In genomic region chr2:165952085-165952484, GRCh38 we compare ENCODE assay signal across 16 cellular contexts. TPM values are rescaled to one million over a fixed set of nuclear protein-coding genes. Genes with fewer than 3 reads are reported as not detected.
A peak's percentile ranks its signal among the peaks of the same experiment; 100 is the strongest.
DNase-seq lines count a peak whose midpoint lies in the region; ATAC-seq and TF ChIP-seq lines count a peak whose summit lies in the region.
"Had no signal": no experiment of that assay in that cellular context is flagged by ENCODE, and none has a peak within 500 bp of the region (broad histone marks: within the 10 kb centered on the region; RNA-seq: fewer than 3 reads in every experiment).

No MANE protein-coding gene starts in this region.

- no peaks in the 10 kb centered on the region for H3K9me3 Mint-ChIP-seq in CD4-positive, CD25-positive, alpha-beta regulatory T cell
- no peaks in the 10 kb centered on the region for H3K9me3 Mint-ChIP-seq in natural killer cell treated with Interleukin-12 subunit alpha and Interleukin-12 subunit beta and Interleukin-15 and Interleukin-18, amount 100 ng/mL, for 72 hours
- H3K9me3 Mint-ChIP-seq: activated naive CD4-positive, alpha-beta T cell treated with anti-CD3 and anti-CD28 coated beads, Interleukin-2, amount 10 ng/mL, durations not matched to agents 7 days and 5 days; T-cell had no signal

- 0 to 2% (median 0%) methylated on average over 1 of the region's 1 CpG for WGBS in psoas muscle, 3 donors

- no peak for DNase-seq in CD4-positive, CD25-positive, alpha-beta regulatory T cell
- DNase-seq in LNCaP clone FGC (ENCODE audit: low read depth): no peak
- DNase-seq in dorsolateral prefrontal cortex: no peak
- no peak for DNase-seq in psoas muscle
- no peak for DNase-seq in globus pallidus (ENCODE audit: low spot score)
- no peak for DNase-seq in natural killer cell treated with Interleukin-12 subunit alpha and Interleukin-12 subunit beta and Interleukin-15 and Interleukin-18, amount 100 ng/mL, for 72 hours (ENCODE audit: low spot score)
- DNase-seq: activated CD4-positive, CD25-positive, alpha-beta regulatory T cell; activated naive CD4-positive, alpha-beta T cell treated with anti-CD3 and anti-CD28 coated beads, Interleukin-2, amount 10 ng/mL, durations not matched to agents 7 days and 5 days; GDM1; NCI-H1417 treated with DMSO at 0.1 percent for 48 hours; NCI-H226; posterior cingulate gyrus; stimulated activated CD4-positive, alpha-beta T cell treated with anti-CD3 and anti-CD28 coated beads, Interleukin-15, amount 100 ng/mL, for 24 hours; T-cell; testis had no signal

- peak overlapping the region; percentile 94 for H3K4me3 ChIP-seq in CD4-positive, CD25-positive, alpha-beta regulatory T cell (ENCODE audit: low read depth, low read length)
- peak overlapping the region; percentile 83 for H3K4me3 ChIP-seq in LNCaP clone FGC (ENCODE audit: low read depth, low read length)
- H3K4me3 ChIP-seq in dorsolateral prefrontal cortex: peak overlapping the region in 45 of 59 donors; percentile 12 to 98 (median 85)
- H3K4me3 ChIP-seq in psoas muscle: peak overlapping the region; percentile 80

- H3K27ac Mint-ChIP-seq in CD4-positive, CD25-positive, alpha-beta regulatory T cell: no peak overlapping the region
- no peak overlapping the region for H3K27ac Mint-ChIP-seq in natural killer cell treated with Interleukin-12 subunit alpha and Interleukin-12 subunit beta and Interleukin-15 and Interleukin-18, amount 100 ng/mL, for 72 hours
- H3K27ac Mint-ChIP-seq: activated naive CD4-positive, alpha-beta T cell treated with anti-CD3 and anti-CD28 coated beads, Interleukin-2, amount 10 ng/mL, durations not matched to agents 7 days and 5 days; T-cell had no signal

- H3K9me3 ChIP-seq in CD4-positive, CD25-positive, alpha-beta regulatory T cell (ENCODE audit: control insufficient read depth in 2 of 2, low read length in 2 of 2): no peaks in the 10 kb centered on the region
- H3K9me3 ChIP-seq in psoas muscle: no peaks in the 10 kb centered on the region
- H3K9me3 ChIP-seq: testis had no signal

- intact Hi-C loops in dorsolateral prefrontal cortex (cut with DNase I) (loop anchor here (5.0 kb wide), 1 partner anchor 175 kb away; the partner anchor contains the start of gene SCN1A (in 2 of the 2)), psoas muscle (cut with DNase I) (no loop called here)

- H3K4me1 Mint-ChIP-seq in CD4-positive, CD25-positive, alpha-beta regulatory T cell: peaks cover 0 to 24% (median 16%) of the 10 kb centered on the region in 4 donors
- peaks cover 5 to 9% of the 10 kb centered on the region in 2 donors for H3K4me1 Mint-ChIP-seq in natural killer cell treated with Interleukin-12 subunit alpha and Interleukin-12 subunit beta and Interleukin-15 and Interleukin-18, amount 100 ng/mL, for 72 hours (ENCODE audit: low read depth in 2 of 2)

- peaks cover 22% of the 10 kb centered on the region for H3K4me1 ChIP-seq in CD4-positive, CD25-positive, alpha-beta regulatory T cell (ENCODE audit: control insufficient read depth, insufficient read depth, low read length, poor library complexity, severe bottlenecking)
- H3K4me1 ChIP-seq in psoas muscle: peaks cover 24% of the 10 kb centered on the region

- H3K27ac ChIP-seq in CD4-positive, CD25-positive, alpha-beta regulatory T cell (ENCODE audit: insufficient read depth, low read length, poor library complexity, severe bottlenecking): peak overlapping the region; percentile 85
- H3K27ac ChIP-seq in dorsolateral prefrontal cortex: no peak overlapping the region
- no peak overlapping the region for H3K27ac ChIP-seq in psoas muscle

- H3K27me3 ChIP-seq in CD4-positive, CD25-positive, alpha-beta regulatory T cell (ENCODE audit: control insufficient read depth, insufficient read depth, low read length): no peaks in the 10 kb centered on the region
- H3K27me3 ChIP-seq in dorsolateral prefrontal cortex (no peaks in the 10 kb centered on the region), psoas muscle (ENCODE audit: insufficient read depth in 3 of 3, low read length in 2 of 3) (no peaks in the 10 kb centered on the region)
- H3K27me3 ChIP-seq: testis had no signal

- TF ChIP-seq CTCF in LNCaP clone FGC (IDR thresholded peaks at IDR 0.05; ENCODE audit: control insufficient read depth, extremely low read depth, insufficient read depth) (no peak), dorsolateral prefrontal cortex (IDR thresholded peaks at IDR 0.05 in 54 of 56, conservative IDR thresholded peaks at IDR 0.05 in 2 of 56; ENCODE audit: low read depth in 1 of 56, partially characterized antibody in 56 of 56) (no peak), psoas muscle (IDR thresholded peaks at IDR 0.05) (no peak)

- peaks cover 9% of the 10 kb centered on the region for H3K36me3 Mint-ChIP-seq in CD4-positive, CD25-positive, alpha-beta regulatory T cell
- no peaks in the 10 kb centered on the region for H3K36me3 Mint-ChIP-seq in natural killer cell treated with Interleukin-12 subunit alpha and Interleukin-12 subunit beta and Interleukin-15 and Interleukin-18, amount 100 ng/mL, for 72 hours

- no peaks in the 10 kb centered on the region for H3K36me3 ChIP-seq in CD4-positive, CD25-positive, alpha-beta regulatory T cell (ENCODE audit: control insufficient read depth, insufficient read depth, low read length)
- peaks cover 0 to 21% of the 10 kb centered on the region in 2 donors for H3K36me3 ChIP-seq in psoas muscle (ENCODE audit: insufficient read depth in 1 of 2, low read depth in 1 of 2)

- no peak for ATAC-seq in CD4-positive, CD25-positive, alpha-beta regulatory T cell (ENCODE audit: low read depth in 2 of 2)
- ATAC-seq in psoas muscle (no peak), HG03439 (IDR thresholded peaks at IDR 0.05; ENCODE audit: unreplicated experiment) (no peak)
- ATAC-seq in natural killer cell treated with Interleukin-12 subunit alpha and Interleukin-12 subunit beta and Interleukin-15 and Interleukin-18, amount 100 ng/mL, for 72 hours: no peak
- ATAC-seq: T-cell had no signal

- no peak overlapping the region for H3K4me3 Mint-ChIP-seq in CD4-positive, CD25-positive, alpha-beta regulatory T cell
- H3K4me3 Mint-ChIP-seq in natural killer cell treated with Interleukin-12 subunit alpha and Interleukin-12 subunit beta and Interleukin-15 and Interleukin-18, amount 100 ng/mL, for 72 hours: no peak overlapping the region
- H3K4me3 Mint-ChIP-seq: activated naive CD4-positive, alpha-beta T cell treated with anti-CD3 and anti-CD28 coated beads, Interleukin-2, amount 10 ng/mL, durations not matched to agents 7 days and 5 days; T-cell had no signal

- no peaks in the 10 kb centered on the region for H3K27me3 Mint-ChIP-seq in CD4-positive, CD25-positive, alpha-beta regulatory T cell
- H3K27me3 Mint-ChIP-seq in natural killer cell treated with Interleukin-12 subunit alpha and Interleukin-12 subunit beta and Interleukin-15 and Interleukin-18, amount 100 ng/mL, for 72 hours: no peaks in the 10 kb centered on the region
- H3K27me3 Mint-ChIP-seq: activated naive CD4-positive, alpha-beta T cell treated with anti-CD3 and anti-CD28 coated beads, Interleukin-2, amount 10 ng/mL, durations not matched to agents 7 days and 5 days; T-cell had no signal

RNA-seq across cellular contexts. Expression of gene TTC21B, which starts 1.5 kb away (rescaled TPM):
- 31.2 TPM for total RNA-seq in CD4-positive, CD25-positive, alpha-beta regulatory T cell
- 1 to 10 TPM; 5.1 to 7.8 (median 6.6) TPM for polyA plus RNA-seq in CD4-positive, CD25-positive, alpha-beta regulatory T cell
- total RNA-seq in dorsolateral prefrontal cortex (10 to 100 TPM; 28.3 to 65.2 (median 47.2) TPM), psoas muscle (10 to 100 TPM; 10.6 to 16.7 (median 14.3) TPM)
- polyA plus RNA-seq in psoas muscle: 1 to 10 TPM; 2.6 to 8.7 (median 5.9) TPM
- 10 to 100 TPM; 19.5 to 35.7 TPM for total RNA-seq in natural killer cell treated with Interleukin-12 subunit alpha and Interleukin-12 subunit beta and Interleukin-15 and Interleukin-18, amount 100 ng/mL, for 72 hours

Comparison
In these comparisons a context has a peak if more than half of its experiments do, and no peak if none do; other contexts are left out.
1. intact Hi-C loops: an anchor here in dorsolateral prefrontal cortex (5.0 kb wide); none called in psoas muscle.